Comparison of ENCODE assay signal across 21 cellular contexts in the genomic region with DNA sequence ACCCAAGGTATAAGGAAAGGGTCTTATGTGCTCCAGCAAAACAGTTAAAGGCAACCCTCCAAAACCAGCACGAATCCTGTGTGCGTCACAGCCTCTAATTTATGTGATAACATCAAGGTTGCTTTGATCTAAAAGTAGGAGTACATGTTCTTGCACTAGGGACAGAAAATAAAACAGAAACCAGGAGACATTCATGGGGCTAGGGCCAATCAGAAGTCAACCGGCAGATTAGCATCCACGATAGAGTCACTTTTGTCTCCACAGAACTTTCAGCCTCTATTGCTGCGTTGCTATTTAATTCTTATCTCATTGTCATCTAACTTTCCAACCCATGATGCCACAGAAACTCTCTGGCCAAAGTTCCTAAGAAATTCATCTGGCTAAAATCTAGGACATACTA.
DNase-seq lines count a peak whose midpoint lies in the region; ATAC-seq and TF ChIP-seq lines count a peak whose summit lies in the region.
"Had no signal": no experiment of that assay in that cellular context is flagged by ENCODE, and none has a peak within 500 bp of the region (broad histone marks: within the 10 kb centered on the region; RNA-seq: fewer than 3 reads in every experiment).

No MANE protein-coding gene starts in this region.

- H3K9ac ChIP-seq in SK-N-SH, result no peak overlapping the region
- H3K9ac ChIP-seq: BLaER1 had no signal

- CTCF ChIA-PET in SK-N-SH (lab: Yijun Ruan, JAX), result no interaction called here

- no peaks in the 10 kb centered on the region for H3K27me3 ChIP-seq in SK-N-SH (ENCODE audit: insufficient read depth)
- H3K27me3 ChIP-seq in vagina, result no peaks in the 10 kb centered on the region
- H3K27me3 ChIP-seq: BLaER1 had no signal

- H4K20me1 ChIP-seq in SK-N-SH (ENCODE audit: insufficient read depth), result no peaks in the 10 kb centered on the region
- H4K20me1 ChIP-seq: BLaER1 had no signal

- no peaks in the 10 kb centered on the region; a peak in 1 of 4 replicates for H3K4me1 ChIP-seq in SK-N-SH (ENCODE audit: control insufficient read depth in 1 of 2, insufficient read depth in 2 of 2, low read depth in 1 of 2, low read length in 1 of 2)
- H3K4me1 ChIP-seq in vagina, result no peaks in the 10 kb centered on the region
- H3K4me1 ChIP-seq: BLaER1, Caco-2, HAP-1 had no signal

- TF ChIP-seq POLR2A in vagina (IDR thresholded peaks at IDR 0.05), result no peak

- H3K4me2 ChIP-seq in SK-N-SH, result no peak overlapping the region
- H3K4me2 ChIP-seq: BLaER1 had no signal

- TF ChIP-seq CTCF in SK-N-SH (IDR thresholded peaks at IDR 0.05) (no peak), fibroblast of villous mesenchyme (IDR thresholded peaks at IDR 0.05; ENCODE audit: insufficient read depth, low read depth, low read length) (no peak), vagina (IDR thresholded peaks at IDR 0.05) (no peak)

- TF ChIP-seq EP300 in SK-N-SH (IDR thresholded peaks at IDR 0.05; ENCODE audit: borderline replicate concordance in 1 of 2, low read depth in 1 of 2, low read length in 1 of 2), result no peak

- H3K27ac ChIP-seq in SK-N-SH (ENCODE audit: low read depth in 2 of 2, low read length in 1 of 2) (no peak overlapping the region), vagina (no peak overlapping the region)
- H3K27ac ChIP-seq: 22Rv1, BLaER1, C4-2B had no signal

- H3F3A ChIP-seq in SK-N-SH (replicated peaks; ENCODE audit: insufficient read depth), result no peaks in the 10 kb centered on the region

- H3K36me3 ChIP-seq in SK-N-SH (replicated peaks in 1 of 2; ENCODE audit: control insufficient read depth in 1 of 2, insufficient read depth in 2 of 2, low read length in 1 of 2) (no peaks in the 10 kb centered on the region), vagina (no peaks in the 10 kb centered on the region)
- H3K36me3 ChIP-seq: BLaER1, HAP-1 had no signal

- H3K9me3 ChIP-seq in SK-N-SH (no peaks in the 10 kb centered on the region), vagina (no peaks in the 10 kb centered on the region)
- H3K9me3 ChIP-seq: BLaER1, Caco-2, HAP-1 had no signal

- intact Hi-C loops in vagina (cut with DNase I), result no loop called here

- no peak overlapping the region for H2AFZ ChIP-seq in SK-N-SH (ENCODE audit: low read depth)

- POLR2A ChIA-PET in SK-N-SH (lab: Yijun Ruan, JAX), result no interaction called here

- no peak for TF ChIP-seq RAD21 in SK-N-SH (IDR thresholded peaks at IDR 0.05; ENCODE audit: low read length)

- ATAC-seq in SK-N-SH treated with all-trans-retinoic acid at 6 μM for 48 hours, result peak; percentile 54; the same call in 2 of the 3 replicates
- no peak for ATAC-seq in GM21526 (IDR thresholded peaks at IDR 0.05; ENCODE audit: low FRiP score, unreplicated experiment)
- ATAC-seq: CD8-positive, alpha-beta T cell; GM12878 had no signal

- no peaks in the 10 kb centered on the region for H3K79me2 ChIP-seq in SK-N-SH (ENCODE audit: insufficient read depth)

- no peak for DNase-seq in SK-N-SH
- DNase-seq in RPMI7951 (ENCODE audit: low read depth), result peak; percentile 16
- peak; percentile 29 for DNase-seq in fibroblast of villous mesenchyme (ENCODE audit: low read depth)
- DNase-seq in NCI-H69 (lab: John Stamatoyannopoulos, UW), result no peak
- DNase-seq in vagina (ENCODE audit: extremely low spot score in 2 of 2), result no peak
- DNase-seq in pons (ENCODE audit: low spot score), result no peak
- DNase-seq: Caco-2; CD4-positive, CD25-positive, alpha-beta regulatory T cell; CD8-positive, alpha-beta T cell; DMS79; EL; GDM1; GOT3; HFFc6 had no signal

- WGBS in SK-N-SH (ENCODE audit: low lambda C conversion rate), result 6% methylated on average over 5 of the region's 5 CpGs

- H3K4me3 ChIP-seq in SK-N-SH (ENCODE audit: low read depth in 2 of 2, low read length in 1 of 2), result no peak overlapping the region
- no peak overlapping the region for H3K4me3 ChIP-seq in fibroblast of villous mesenchyme (ENCODE audit: low read depth, low read length)
- no peak overlapping the region for H3K4me3 ChIP-seq in vagina
- H3K4me3 ChIP-seq: BLaER1, GM12878, HAP-1 had no signal

- no peaks in the 10 kb centered on the region for H3K9me2 ChIP-seq in SK-N-SH

TF ChIP-seq in SK-N-SH treated with all-trans-retinoic acid at 6 μM for 48 hours, 23 proteins besides CTCF, POLR2A, EP300 and RAD21 (continues in another document):
- TF ChIP-seq ZNF70 (CRISPR knock-in tag; IDR thresholded peaks at IDR 0.05) (no peak), ESRRG (CRISPR knock-in tag; IDR thresholded peaks at IDR 0.05) (no peak), ZFP30 (CRISPR knock-in tag; IDR thresholded peaks at IDR 0.05) (no peak), CSDC2 (CRISPR knock-in tag; IDR thresholded peaks at IDR 0.05) (no peak), GLIS3 (CRISPR knock-in tag; IDR thresholded peaks at IDR 0.05) (no peak), RARB (CRISPR knock-in tag; IDR thresholded peaks at IDR 0.05) (no peak), BACH2 (CRISPR knock-in tag; IDR thresholded peaks at IDR 0.05; ENCODE audit: borderline replicate concordance) (no peak), ZFP3 (CRISPR knock-in tag; IDR thresholded peaks at IDR 0.05) (no peak), ARNTL (CRISPR knock-in tag; IDR thresholded peaks at IDR 0.05; ENCODE audit: borderline replicate concordance, low read depth) (no peak), OSR1 (CRISPR knock-in tag; IDR thresholded peaks at IDR 0.05) (no peak), SNAI2 (CRISPR knock-in tag; IDR thresholded peaks at IDR 0.05) (no peak)
- TF ChIP-seq, protein P1, sequence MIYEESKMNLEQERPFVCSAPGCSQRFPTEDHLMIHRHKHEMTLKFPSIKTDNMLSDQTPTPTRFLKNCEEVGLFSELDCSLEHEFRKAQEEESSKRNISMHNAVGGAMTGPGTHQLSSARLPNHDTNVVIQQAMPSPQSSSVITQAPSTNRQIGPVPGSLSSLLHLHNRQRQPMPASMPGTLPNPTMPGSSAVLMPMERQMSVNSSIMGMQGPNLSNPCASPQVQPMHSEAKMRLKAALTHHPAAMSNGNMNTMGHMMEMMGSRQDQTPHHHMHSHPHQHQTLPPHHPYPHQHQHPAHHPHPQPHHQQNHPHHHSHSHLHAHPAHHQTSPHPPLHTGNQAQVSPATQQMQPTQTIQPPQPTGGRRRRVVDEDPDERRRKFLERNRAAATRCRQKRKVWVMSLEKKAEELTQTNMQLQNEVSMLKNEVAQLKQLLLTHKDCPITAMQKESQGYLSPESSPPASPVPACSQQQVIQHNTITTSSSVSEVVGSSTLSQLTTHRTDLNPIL (CRISPR knock-in tag; IDR thresholded peaks at IDR 0.05; ENCODE audit: low read depth), result no peak
- TF ChIP-seq, protein P2, sequence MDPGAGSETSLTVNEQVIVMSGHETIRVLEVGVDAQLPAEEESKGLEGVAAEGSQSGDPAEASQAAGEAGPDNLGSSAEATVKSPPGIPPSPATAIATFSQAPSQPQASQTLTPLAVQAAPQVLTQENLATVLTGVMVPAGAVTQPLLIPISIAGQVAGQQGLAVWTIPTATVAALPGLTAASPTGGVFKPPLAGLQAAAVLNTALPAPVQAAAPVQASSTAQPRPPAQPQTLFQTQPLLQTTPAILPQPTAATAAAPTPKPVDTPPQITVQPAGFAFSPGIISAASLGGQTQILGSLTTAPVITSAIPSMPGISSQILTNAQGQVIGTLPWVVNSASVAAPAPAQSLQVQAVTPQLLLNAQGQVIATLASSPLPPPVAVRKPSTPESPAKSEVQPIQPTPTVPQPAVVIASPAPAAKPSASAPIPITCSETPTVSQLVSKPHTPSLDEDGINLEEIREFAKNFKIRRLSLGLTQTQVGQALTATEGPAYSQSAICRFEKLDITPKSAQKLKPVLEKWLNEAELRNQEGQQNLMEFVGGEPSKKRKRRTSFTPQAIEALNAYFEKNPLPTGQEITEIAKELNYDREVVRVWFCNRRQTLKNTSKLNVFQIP (CRISPR knock-in tag; IDR thresholded peaks at IDR 0.05; ENCODE audit: borderline replicate concordance, low read depth), result no peak

TF ChIP-seq in SK-N-SH, 30 proteins besides CTCF, POLR2A, EP300 and RAD21 (continues in another document):
- TF ChIP-seq, protein P3, sequence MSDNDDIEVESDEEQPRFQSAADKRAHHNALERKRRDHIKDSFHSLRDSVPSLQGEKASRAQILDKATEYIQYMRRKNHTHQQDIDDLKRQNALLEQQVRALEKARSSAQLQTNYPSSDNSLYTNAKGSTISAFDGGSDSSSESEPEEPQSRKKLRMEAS (IDR thresholded peaks at IDR 0.05; ENCODE audit: low read depth), result no peak
- TF ChIP-seq NRF1 (IDR thresholded peaks at IDR 0.05; ENCODE audit: low read depth, low read length), result no peak
- TF ChIP-seq, protein P4, sequence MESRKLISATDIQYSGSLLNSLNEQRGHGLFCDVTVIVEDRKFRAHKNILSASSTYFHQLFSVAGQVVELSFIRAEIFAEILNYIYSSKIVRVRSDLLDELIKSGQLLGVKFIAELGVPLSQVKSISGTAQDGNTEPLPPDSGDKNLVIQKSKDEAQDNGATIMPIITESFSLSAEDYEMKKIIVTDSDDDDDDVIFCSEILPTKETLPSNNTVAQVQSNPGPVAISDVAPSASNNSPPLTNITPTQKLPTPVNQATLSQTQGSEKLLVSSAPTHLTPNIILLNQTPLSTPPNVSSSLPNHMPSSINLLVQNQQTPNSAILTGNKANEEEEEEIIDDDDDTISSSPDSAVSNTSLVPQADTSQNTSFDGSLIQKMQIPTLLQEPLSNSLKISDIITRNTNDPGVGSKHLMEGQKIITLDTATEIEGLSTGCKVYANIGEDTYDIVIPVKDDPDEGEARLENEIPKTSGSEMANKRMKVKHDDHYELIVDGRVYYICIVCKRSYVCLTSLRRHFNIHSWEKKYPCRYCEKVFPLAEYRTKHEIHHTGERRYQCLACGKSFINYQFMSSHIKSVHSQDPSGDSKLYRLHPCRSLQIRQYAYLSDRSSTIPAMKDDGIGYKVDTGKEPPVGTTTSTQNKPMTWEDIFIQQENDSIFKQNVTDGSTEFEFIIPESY (IDR thresholded peaks at IDR 0.05; ENCODE audit: borderline replicate concordance, low read depth), result no peak
- no peak for TF ChIP-seq ELF1 (IDR thresholded peaks at IDR 0.05)
- no peak for TF ChIP-seq RCOR1 (IDR thresholded peaks at IDR 0.05; ENCODE audit: low read length)
- no peak for TF ChIP-seq MXI1 (IDR thresholded peaks at IDR 0.05; ENCODE audit: low read depth, low read length)
- no peak for TF ChIP-seq GATA2 (CRISPR knock-in tag; IDR thresholded peaks at IDR 0.05)
- TF ChIP-seq, protein P5, sequence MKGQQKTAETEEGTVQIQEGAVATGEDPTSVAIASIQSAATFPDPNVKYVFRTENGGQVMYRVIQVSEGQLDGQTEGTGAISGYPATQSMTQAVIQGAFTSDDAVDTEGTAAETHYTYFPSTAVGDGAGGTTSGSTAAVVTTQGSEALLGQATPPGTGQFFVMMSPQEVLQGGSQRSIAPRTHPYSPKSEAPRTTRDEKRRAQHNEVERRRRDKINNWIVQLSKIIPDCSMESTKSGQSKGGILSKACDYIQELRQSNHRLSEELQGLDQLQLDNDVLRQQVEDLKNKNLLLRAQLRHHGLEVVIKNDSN (IDR thresholded peaks at IDR 0.05; ENCODE audit: borderline replicate concordance, low read depth), result no peak

Comparison
In these comparisons a context has a peak if more than half of its experiments do, and no peak if none do; other contexts are left out.
1. DNase-seq: peak in RPMI7951 (single experiment) and fibroblast of villous mesenchyme (single experiment); none in SK-N-SH (single experiment), NCI-H69 (single experiment), vagina (0 of 2) and pons (single experiment).